11 cellular contexts compared by ENCODE assay signal in the genomic region with DNA sequence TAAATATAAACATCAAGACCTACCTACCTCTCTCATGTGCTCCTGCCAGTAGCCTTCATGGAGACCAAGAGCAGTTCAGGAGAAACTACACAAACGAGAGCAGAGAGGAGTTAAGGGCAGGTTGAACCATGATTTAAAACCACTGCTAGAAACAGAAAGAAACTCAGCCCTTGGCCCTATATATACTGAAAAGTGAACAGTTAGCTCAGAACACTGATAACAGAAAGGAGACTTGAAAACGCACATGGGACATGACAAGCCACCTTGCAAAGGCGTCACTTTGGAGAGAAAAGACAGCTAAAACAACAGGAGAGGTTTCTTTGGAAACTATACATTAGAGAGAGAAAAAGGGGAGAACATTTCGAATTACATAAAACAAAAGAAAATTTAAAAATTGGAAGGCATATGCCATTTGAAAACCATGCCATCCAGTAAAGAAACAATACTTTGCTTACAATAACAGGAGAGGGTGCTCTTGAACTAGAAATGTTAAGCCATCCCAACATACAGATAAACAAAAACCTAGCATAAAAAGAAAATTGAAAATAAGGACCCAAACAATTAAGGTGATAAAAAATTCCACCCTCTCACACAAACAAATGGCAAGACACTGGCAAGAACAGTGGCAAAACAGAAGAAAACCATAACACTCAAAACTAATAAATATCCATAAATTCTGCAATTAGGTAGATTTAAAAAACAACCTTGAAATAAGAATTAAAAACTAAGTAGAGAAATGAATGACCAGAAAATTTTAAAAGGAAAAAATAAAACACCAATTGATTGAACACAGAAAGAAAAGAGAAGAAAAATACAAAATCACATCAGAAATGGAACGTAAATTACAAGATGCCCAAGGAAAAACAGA.
DNase-seq lines count a peak whose midpoint lies in the region; ATAC-seq and TF ChIP-seq lines count a peak whose summit lies in the region.
"Had no signal": no experiment of that assay in that cellular context is flagged by ENCODE, and none has a peak within 500 bp of the region (broad histone marks: within the 10 kb centered on the region; RNA-seq: fewer than 3 reads in every experiment).

No MANE protein-coding gene starts in this region.

- no peak overlapping the region for H3K27ac Mint-ChIP-seq in activated CD8-positive, alpha-beta T cell treated with anti-CD3 and anti-CD28 coated beads, Interleukin-2, amount 10 ng/mL, durations not matched to agents 7 days and 5 days
- H3K27ac Mint-ChIP-seq: CD8-positive, alpha-beta T cell had no signal

- DNase-seq in AG09319 (ENCODE audit: extremely low read depth, low read depth) (no peak), epithelial cell of proximal tubule (ENCODE audit: low read depth) (no peak), cerebellar nuclear complex (lab: John Stamatoyannopoulos, UW) (no peak), NAMALWA (ENCODE audit: low spot score) (no peak)
- DNase-seq in activated CD8-positive, alpha-beta memory T cell treated with anti-CD3 and anti-CD28 coated beads for 24 hours = no peak
- DNase-seq in activated CD8-positive, alpha-beta T cell treated with anti-CD3 and anti-CD28 coated beads, Interleukin-2, amount 10 ng/mL, durations not matched to agents 7 days and 5 days = no peak
- DNase-seq: activated CD4-positive, alpha-beta T cell treated with anti-CD3 and anti-CD28 coated beads for 1 hour; adrenal gland; CD8-positive, alpha-beta T cell had no signal

- peak; percentile 19 for TF ChIP-seq CTCF in AG09319 (IDR thresholded peaks at IDR 0.05; ENCODE audit: low read depth, low read length)
- peak; percentile 48 for TF ChIP-seq CTCF in epithelial cell of proximal tubule (conservative IDR thresholded peaks at IDR 0.05; ENCODE audit: low read depth, low read length)

- ATAC-seq in GM21528 (IDR thresholded peaks at IDR 0.05; ENCODE audit: low FRiP score, unreplicated experiment) (peak; percentile 68), HG03521 (IDR thresholded peaks at IDR 0.05; ENCODE audit: unreplicated experiment) (peak; percentile 66)
- no peak for ATAC-seq in activated CD8-positive, alpha-beta T cell treated with anti-CD3 and anti-CD28 coated beads, Interleukin-2, amount 10 ng/mL, durations not matched to agents 7 days and 5 days
- ATAC-seq: CD8-positive, alpha-beta T cell had no signal

- H3K4me1 Mint-ChIP-seq in activated CD8-positive, alpha-beta T cell treated with anti-CD3 and anti-CD28 coated beads, Interleukin-2, amount 10 ng/mL, durations not matched to agents 7 days and 5 days (ENCODE audit: low read depth) = no peaks in the 10 kb centered on the region

- peaks cover 3% of the 10 kb centered on the region for H3K9me3 Mint-ChIP-seq in activated CD8-positive, alpha-beta T cell treated with anti-CD3 and anti-CD28 coated beads, Interleukin-2, amount 10 ng/mL, durations not matched to agents 7 days and 5 days (ENCODE audit: insufficient read depth)
- H3K9me3 Mint-ChIP-seq: CD8-positive, alpha-beta T cell had no signal

- POLR2A ChIA-PET in activated CD8-positive, alpha-beta T cell treated with anti-CD3 and anti-CD28 coated beads, Interleukin-2, amount 10 ng/mL, durations not matched to agents 7 days and 5 days (lab: Charles Lee) = no interaction called here

- H3K27me3 Mint-ChIP-seq in activated CD8-positive, alpha-beta T cell treated with anti-CD3 and anti-CD28 coated beads, Interleukin-2, amount 10 ng/mL, durations not matched to agents 7 days and 5 days (ENCODE audit: low read depth) = no peaks in the 10 kb centered on the region

- H3K4me3 ChIP-seq in epithelial cell of proximal tubule (ENCODE audit: low read depth, low read length) = no peak overlapping the region
- H3K4me3 ChIP-seq: adrenal gland had no signal

- H3K4me3 Mint-ChIP-seq in activated CD8-positive, alpha-beta T cell treated with anti-CD3 and anti-CD28 coated beads, Interleukin-2, amount 10 ng/mL, durations not matched to agents 7 days and 5 days = no peak overlapping the region
- H3K4me3 Mint-ChIP-seq: CD8-positive, alpha-beta T cell had no signal

- CTCF ChIA-PET in activated CD8-positive, alpha-beta T cell treated with anti-CD3 and anti-CD28 coated beads, Interleukin-2, amount 10 ng/mL, durations not matched to agents 7 days and 5 days (lab: Charles Lee) = no interaction called here

- no peaks in the 10 kb centered on the region for H3K36me3 Mint-ChIP-seq in activated CD8-positive, alpha-beta T cell treated with anti-CD3 and anti-CD28 coated beads, Interleukin-2, amount 10 ng/mL, durations not matched to agents 7 days and 5 days (ENCODE audit: low read depth)
- H3K36me3 Mint-ChIP-seq: CD8-positive, alpha-beta T cell had no signal
